In the genomic region with DNA sequence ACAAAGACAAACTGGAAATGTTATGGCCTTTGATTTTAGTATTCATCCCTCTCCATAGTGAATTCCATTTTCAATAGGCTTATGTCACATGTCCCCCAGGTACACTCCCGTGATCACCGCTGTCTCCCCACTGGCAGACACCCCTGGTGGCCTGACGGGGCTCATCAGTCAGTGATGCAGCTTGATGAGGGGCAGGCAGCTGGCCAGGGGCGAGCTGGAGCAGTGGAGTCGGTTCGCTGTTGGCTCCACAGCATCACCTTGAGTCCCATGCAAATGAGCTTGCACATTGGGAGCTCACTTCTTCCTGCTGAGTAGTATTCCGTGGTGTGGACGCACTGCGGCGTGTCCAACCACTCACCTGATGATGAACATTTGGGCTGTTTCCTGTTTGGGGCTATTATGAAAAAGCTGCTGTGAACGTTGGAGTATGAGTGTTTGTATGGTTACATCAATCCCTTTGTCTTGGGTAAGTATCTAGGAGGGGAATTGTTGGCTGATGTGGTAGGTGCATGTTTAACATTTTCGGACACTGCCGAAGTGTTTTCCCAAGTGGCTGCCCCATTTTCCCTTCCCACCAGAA, we compare ENCODE assay signal across 1 cellular context.
TF ChIP-seq lines count a peak whose summit lies in the region.

No MANE protein-coding gene starts in this region.

TF ChIP-seq in K562, 482 proteins besides CTCF, POLR2A, EP300 and RAD21:
- TF ChIP-seq CHCHD3 (CRISPR knock-in tag; IDR thresholded peaks at IDR 0.05) (no peak), ZNF253 (CRISPR knock-in tag; conservative IDR thresholded peaks at IDR 0.05) (no peak), GABPB1 (CRISPR knock-in tag; IDR thresholded peaks at IDR 0.05) (no peak), NFIC (IDR thresholded peaks at IDR 0.05) (no peak), ZNF324 (CRISPR knock-in tag; IDR thresholded peaks at IDR 0.05) (no peak), GABPB2 (CRISPR knock-in tag; conservative IDR thresholded peaks at IDR 0.05) (no peak), SMC3 (conservative IDR thresholded peaks at IDR 0.05; ENCODE audit: insufficient read depth, low read depth, low read length) (no peak), MED1 (CRISPR knock-in tag; IDR thresholded peaks at IDR 0.05; ENCODE audit: borderline replicate concordance) (no peak), HEY1 (CRISPR knock-in tag; IDR thresholded peaks at IDR 0.05; ENCODE audit: borderline replicate concordance) (no peak), TARDBP (IDR thresholded peaks at IDR 0.05) (no peak), ESRRA (IDR thresholded peaks at IDR 0.05; ENCODE audit: borderline replicate concordance, low read depth) (no peak), NRF1 (conservative IDR thresholded peaks at IDR 0.05 in 1 of 2, IDR thresholded peaks at IDR 0.05 in 1 of 2) (no peak), NFIX (CRISPR knock-in tag; IDR thresholded peaks at IDR 0.05; ENCODE audit: low read depth) (no peak), CREB1 (IDR thresholded peaks at IDR 0.05) (no peak), CREB1 (CRISPR knock-in tag; IDR thresholded peaks at IDR 0.05) (no peak)
- TF ChIP-seq, protein P1, sequence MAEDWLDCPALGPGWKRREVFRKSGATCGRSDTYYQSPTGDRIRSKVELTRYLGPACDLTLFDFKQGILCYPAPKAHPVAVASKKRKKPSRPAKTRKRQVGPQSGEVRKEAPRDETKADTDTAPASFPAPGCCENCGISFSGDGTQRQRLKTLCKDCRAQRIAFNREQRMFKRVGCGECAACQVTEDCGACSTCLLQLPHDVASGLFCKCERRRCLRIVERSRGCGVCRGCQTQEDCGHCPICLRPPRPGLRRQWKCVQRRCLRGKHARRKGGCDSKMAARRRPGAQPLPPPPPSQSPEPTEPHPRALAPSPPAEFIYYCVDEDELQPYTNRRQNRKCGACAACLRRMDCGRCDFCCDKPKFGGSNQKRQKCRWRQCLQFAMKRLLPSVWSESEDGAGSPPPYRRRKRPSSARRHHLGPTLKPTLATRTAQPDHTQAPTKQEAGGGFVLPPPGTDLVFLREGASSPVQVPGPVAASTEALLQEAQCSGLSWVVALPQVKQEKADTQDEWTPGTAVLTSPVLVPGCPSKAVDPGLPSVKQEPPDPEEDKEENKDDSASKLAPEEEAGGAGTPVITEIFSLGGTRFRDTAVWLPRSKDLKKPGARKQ (CRISPR knock-in tag; IDR thresholded peaks at IDR 0.05), result no peak
- TF ChIP-seq, protein P2, sequence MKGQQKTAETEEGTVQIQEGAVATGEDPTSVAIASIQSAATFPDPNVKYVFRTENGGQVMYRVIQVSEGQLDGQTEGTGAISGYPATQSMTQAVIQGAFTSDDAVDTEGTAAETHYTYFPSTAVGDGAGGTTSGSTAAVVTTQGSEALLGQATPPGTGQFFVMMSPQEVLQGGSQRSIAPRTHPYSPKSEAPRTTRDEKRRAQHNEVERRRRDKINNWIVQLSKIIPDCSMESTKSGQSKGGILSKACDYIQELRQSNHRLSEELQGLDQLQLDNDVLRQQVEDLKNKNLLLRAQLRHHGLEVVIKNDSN (CRISPR knock-in tag; IDR thresholded peaks at IDR 0.05), result no peak
- TF ChIP-seq, protein P3, sequence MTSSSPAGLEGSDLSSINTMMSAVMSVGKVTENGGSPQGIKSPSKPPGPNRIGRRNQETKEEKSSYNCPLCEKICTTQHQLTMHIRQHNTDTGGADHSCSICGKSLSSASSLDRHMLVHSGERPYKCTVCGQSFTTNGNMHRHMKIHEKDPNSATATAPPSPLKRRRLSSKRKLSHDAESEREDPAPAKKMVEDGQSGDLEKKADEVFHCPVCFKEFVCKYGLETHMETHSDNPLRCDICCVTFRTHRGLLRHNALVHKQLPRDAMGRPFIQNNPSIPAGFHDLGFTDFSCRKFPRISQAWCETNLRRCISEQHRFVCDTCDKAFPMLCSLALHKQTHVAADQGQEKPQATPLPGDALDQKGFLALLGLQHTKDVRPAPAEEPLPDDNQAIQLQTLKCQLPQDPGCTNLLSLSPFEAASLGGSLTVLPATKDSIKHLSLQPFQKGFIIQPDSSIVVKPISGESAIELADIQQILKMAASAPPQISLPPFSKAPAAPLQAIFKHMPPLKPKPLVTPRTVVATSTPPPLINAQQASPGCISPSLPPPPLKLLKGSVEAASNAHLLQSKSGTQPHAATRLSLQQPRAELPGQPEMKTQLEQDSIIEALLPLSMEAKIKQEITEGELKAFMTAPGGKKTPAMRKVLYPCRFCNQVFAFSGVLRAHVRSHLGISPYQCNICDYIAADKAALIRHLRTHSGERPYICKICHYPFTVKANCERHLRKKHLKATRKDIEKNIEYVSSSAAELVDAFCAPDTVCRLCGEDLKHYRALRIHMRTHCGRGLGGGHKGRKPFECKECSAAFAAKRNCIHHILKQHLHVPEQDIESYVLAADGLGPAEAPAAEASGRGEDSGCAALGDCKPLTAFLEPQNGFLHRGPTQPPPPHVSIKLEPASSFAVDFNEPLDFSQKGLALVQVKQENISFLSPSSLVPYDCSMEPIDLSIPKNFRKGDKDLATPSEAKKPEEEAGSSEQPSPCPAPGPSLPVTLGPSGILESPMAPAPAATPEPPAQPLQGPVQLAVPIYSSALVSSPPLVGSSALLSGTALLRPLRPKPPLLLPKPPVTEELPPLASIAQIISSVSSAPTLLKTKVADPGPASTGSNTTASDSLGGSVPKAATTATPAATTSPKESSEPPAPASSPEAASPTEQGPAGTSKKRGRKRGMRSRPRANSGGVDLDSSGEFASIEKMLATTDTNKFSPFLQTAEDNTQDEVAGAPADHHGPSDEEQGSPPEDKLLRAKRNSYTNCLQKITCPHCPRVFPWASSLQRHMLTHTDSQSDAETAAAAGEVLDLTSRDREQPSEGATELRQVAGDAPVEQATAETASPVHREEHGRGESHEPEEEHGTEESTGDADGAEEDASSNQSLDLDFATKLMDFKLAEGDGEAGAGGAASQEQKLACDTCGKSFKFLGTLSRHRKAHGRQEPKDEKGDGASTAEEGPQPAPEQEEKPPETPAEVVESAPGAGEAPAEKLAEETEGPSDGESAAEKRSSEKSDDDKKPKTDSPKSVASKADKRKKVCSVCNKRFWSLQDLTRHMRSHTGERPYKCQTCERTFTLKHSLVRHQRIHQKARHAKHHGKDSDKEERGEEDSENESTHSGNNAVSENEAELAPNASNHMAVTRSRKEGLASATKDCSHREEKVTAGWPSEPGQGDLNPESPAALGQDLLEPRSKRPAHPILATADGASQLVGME (CRISPR knock-in tag; IDR thresholded peaks at IDR 0.05), result no peak
- TF ChIP-seq, protein P4, sequence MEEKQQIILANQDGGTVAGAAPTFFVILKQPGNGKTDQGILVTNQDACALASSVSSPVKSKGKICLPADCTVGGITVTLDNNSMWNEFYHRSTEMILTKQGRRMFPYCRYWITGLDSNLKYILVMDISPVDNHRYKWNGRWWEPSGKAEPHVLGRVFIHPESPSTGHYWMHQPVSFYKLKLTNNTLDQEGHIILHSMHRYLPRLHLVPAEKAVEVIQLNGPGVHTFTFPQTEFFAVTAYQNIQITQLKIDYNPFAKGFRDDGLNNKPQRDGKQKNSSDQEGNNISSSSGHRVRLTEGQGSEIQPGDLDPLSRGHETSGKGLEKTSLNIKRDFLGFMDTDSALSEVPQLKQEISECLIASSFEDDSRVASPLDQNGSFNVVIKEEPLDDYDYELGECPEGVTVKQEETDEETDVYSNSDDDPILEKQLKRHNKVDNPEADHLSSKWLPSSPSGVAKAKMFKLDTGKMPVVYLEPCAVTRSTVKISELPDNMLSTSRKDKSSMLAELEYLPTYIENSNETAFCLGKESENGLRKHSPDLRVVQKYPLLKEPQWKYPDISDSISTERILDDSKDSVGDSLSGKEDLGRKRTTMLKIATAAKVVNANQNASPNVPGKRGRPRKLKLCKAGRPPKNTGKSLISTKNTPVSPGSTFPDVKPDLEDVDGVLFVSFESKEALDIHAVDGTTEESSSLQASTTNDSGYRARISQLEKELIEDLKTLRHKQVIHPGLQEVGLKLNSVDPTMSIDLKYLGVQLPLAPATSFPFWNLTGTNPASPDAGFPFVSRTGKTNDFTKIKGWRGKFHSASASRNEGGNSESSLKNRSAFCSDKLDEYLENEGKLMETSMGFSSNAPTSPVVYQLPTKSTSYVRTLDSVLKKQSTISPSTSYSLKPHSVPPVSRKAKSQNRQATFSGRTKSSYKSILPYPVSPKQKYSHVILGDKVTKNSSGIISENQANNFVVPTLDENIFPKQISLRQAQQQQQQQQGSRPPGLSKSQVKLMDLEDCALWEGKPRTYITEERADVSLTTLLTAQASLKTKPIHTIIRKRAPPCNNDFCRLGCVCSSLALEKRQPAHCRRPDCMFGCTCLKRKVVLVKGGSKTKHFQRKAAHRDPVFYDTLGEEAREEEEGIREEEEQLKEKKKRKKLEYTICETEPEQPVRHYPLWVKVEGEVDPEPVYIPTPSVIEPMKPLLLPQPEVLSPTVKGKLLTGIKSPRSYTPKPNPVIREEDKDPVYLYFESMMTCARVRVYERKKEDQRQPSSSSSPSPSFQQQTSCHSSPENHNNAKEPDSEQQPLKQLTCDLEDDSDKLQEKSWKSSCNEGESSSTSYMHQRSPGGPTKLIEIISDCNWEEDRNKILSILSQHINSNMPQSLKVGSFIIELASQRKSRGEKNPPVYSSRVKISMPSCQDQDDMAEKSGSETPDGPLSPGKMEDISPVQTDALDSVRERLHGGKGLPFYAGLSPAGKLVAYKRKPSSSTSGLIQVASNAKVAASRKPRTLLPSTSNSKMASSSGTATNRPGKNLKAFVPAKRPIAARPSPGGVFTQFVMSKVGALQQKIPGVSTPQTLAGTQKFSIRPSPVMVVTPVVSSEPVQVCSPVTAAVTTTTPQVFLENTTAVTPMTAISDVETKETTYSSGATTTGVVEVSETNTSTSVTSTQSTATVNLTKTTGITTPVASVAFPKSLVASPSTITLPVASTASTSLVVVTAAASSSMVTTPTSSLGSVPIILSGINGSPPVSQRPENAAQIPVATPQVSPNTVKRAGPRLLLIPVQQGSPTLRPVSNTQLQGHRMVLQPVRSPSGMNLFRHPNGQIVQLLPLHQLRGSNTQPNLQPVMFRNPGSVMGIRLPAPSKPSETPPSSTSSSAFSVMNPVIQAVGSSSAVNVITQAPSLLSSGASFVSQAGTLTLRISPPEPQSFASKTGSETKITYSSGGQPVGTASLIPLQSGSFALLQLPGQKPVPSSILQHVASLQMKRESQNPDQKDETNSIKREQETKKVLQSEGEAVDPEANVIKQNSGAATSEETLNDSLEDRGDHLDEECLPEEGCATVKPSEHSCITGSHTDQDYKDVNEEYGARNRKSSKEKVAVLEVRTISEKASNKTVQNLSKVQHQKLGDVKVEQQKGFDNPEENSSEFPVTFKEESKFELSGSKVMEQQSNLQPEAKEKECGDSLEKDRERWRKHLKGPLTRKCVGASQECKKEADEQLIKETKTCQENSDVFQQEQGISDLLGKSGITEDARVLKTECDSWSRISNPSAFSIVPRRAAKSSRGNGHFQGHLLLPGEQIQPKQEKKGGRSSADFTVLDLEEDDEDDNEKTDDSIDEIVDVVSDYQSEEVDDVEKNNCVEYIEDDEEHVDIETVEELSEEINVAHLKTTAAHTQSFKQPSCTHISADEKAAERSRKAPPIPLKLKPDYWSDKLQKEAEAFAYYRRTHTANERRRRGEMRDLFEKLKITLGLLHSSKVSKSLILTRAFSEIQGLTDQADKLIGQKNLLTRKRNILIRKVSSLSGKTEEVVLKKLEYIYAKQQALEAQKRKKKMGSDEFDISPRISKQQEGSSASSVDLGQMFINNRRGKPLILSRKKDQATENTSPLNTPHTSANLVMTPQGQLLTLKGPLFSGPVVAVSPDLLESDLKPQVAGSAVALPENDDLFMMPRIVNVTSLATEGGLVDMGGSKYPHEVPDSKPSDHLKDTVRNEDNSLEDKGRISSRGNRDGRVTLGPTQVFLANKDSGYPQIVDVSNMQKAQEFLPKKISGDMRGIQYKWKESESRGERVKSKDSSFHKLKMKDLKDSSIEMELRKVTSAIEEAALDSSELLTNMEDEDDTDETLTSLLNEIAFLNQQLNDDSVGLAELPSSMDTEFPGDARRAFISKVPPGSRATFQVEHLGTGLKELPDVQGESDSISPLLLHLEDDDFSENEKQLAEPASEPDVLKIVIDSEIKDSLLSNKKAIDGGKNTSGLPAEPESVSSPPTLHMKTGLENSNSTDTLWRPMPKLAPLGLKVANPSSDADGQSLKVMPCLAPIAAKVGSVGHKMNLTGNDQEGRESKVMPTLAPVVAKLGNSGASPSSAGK (IDR thresholded peaks at IDR 0.05), result no peak
- TF ChIP-seq, protein P5, sequence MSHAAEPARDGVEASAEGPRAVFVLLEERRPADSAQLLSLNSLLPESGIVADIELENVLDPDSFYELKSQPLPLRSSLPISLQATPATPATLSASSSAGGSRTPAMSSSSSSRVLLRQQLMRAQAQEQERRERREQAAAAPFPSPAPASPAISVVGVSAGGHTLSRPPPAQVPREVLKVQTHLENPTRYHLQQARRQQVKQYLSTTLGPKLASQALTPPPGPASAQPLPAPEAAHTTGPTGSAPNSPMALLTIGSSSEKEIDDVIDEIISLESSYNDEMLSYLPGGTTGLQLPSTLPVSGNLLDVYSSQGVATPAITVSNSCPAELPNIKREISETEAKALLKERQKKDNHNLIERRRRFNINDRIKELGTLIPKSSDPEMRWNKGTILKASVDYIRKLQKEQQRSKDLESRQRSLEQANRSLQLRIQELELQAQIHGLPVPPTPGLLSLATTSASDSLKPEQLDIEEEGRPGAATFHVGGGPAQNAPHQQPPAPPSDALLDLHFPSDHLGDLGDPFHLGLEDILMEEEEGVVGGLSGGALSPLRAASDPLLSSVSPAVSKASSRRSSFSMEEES (CRISPR knock-in tag; IDR thresholded peaks at IDR 0.05), result no peak
